In the genomic region with DNA sequence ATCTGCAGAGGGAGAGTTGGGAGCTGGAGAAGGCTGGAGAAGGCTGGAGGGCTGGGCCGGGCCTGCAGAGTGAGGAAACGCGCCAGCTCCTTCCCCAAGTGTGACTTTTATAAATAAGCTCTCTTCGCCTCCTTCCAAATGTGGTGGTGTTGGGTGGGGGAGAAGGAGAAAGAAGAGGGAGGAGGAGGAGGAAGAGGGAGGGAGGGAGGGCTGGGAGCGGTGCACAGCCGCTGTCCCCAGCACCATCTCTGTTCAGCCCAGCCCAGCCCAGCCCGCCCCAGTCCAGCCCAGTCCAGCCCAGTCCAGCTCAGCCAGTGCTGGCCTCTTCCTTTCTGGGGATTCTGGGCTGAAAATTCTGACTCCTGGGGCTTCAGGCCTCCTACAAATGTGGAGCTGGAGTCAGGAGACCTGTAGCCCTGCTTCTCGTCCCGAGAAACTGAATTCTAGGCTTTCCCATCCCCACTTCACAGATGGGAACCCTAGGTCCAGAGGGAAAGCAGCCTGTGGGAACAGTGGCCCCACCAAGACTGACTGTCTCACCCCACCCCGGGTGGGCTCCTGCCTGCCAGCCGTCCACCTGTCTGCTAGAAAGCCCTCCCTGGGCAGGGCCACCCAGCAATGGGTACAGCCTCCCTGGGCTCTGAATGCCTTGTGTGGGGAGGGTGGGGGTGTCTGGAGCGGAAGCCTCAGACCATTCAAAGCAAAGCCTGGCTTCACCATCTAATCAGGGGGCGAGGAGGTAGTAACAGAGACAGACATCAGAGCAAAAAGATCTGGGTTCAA, we compare ENCODE assay signal across 11 cellular contexts. TPM values are rescaled to one million over a fixed set of nuclear protein-coding genes. Genes with fewer than 3 reads are reported as not detected.
DNase-seq lines count a peak whose midpoint lies in the region; ATAC-seq, FAIRE-seq and TF ChIP-seq lines count a peak whose summit lies in the region.
"Had no signal": no experiment of that assay in that cellular context is flagged by ENCODE, and none has a peak within 500 bp of the region (broad histone marks: within the 10 kb centered on the region; RNA-seq: fewer than 3 reads in every experiment).

No MANE protein-coding gene starts in this region.

- H3K9me3 Mint-ChIP-seq in Calu3 (ENCODE audit: low read depth, unreplicated experiment) (no peaks in the 10 kb centered on the region), progenitor cell of endocrine pancreas (ENCODE audit: low read depth) (no peaks in the 10 kb centered on the region)

- DNase-seq in Calu3 (no peak), Panc1 (ENCODE audit: low read depth, low spot score) (no peak), dorsolateral prefrontal cortex (peak in 3 of 10 donors; percentile 50 to 65 (median 64)), progenitor cell of endocrine pancreas (ENCODE audit: low spot score, unreplicated experiment) (no peak), frontal cortex (ENCODE audit: low spot score in 2 of 2) (no peak), NCI-H2107 treated with DMSO at 0.1 percent for 48 hours (lab: John Stamatoyannopoulos, UW; ENCODE audit: unreplicated experiment) (no peak), NCI-H1436 (lab: John Stamatoyannopoulos, UW) (no peak), heart right ventricle (no peak)
- DNase-seq: OCI-M1, stomach had no signal

- H3K4me3 ChIP-seq in Panc1 (ENCODE audit: low read depth in 2 of 2, low read length in 2 of 2) (peak overlapping the region; percentile 82 to 96), dorsolateral prefrontal cortex (peak overlapping the region in 48 of 59 donors; percentile 8 to 93 (median 82)), heart right ventricle (no peak overlapping the region)

- H3K4me1 ChIP-seq in Panc1 (ENCODE audit: control insufficient read depth, insufficient read depth, low read length), result peaks cover 75% of the 10 kb centered on the region
- H3K4me1 ChIP-seq in heart right ventricle, result peaks cover 0 to 44% (median 25%) of the 10 kb centered on the region in 9 donors

- H3K27ac Mint-ChIP-seq in Calu3 (ENCODE audit: unreplicated experiment), result peak overlapping the region; percentile 60
- H3K27ac Mint-ChIP-seq in progenitor cell of endocrine pancreas, result peak overlapping the region; percentile 37

- intact Hi-C loops in Calu3 (cut with micrococcal nuclease; ENCODE audit: unreplicated experiment), result no loop called here
- intact Hi-C loops in Panc1 (cut with micrococcal nuclease; ENCODE audit: unreplicated experiment), result no loop called here
- intact Hi-C loops in dorsolateral prefrontal cortex (cut with DNase I), result loop anchor here (5.0 kb wide), 2 partner anchors 35 to 50 kb away; a partner anchor contains a TSS
- intact Hi-C loops in heart right ventricle (cut with DNase I), result no loop called here

- BruUV-seq in Calu3 (replicated peaks; lab: Mats Ljungman, UMichigan), result no TSS peak
- no TSS peak for BruUV-seq in Panc1 (replicated peaks; lab: Mats Ljungman, UMichigan)

- no peaks in the 10 kb centered on the region for H3K27me3 ChIP-seq in Panc1 (ENCODE audit: control insufficient read depth, insufficient read depth, low read length)
- no peaks in the 10 kb centered on the region for H3K27me3 ChIP-seq in dorsolateral prefrontal cortex
- H3K27me3 ChIP-seq in heart right ventricle, result peaks cover 0 to 65% (median 0%) of the 10 kb centered on the region in 7 donors

- WGBS in heart right ventricle, 2 donors, result 78 to 85% methylated on average over 13 of the region's 13 CpGs

- no peaks in the 10 kb centered on the region for H3K9me3 ChIP-seq in Panc1 (ENCODE audit: control insufficient read depth, insufficient read depth, low read depth, low read length)
- H3K9me3 ChIP-seq in heart right ventricle, result no peaks in the 10 kb centered on the region
- H3K9me3 ChIP-seq: stomach had no signal

- in situ Hi-C loops in Panc1 (cut with HindIII; ENCODE audit: low pct_unique_long_range_greater_than_20kb, low sequenced_read_pairs), result no loop called here

- CTCF ChIA-PET in Calu3 (lab: Charles Lee) (interaction anchor here (0.5 to 0.7 kb wide), 2 partner anchors 8 to 10 kb away, joined by 3 read pairs; no protein-coding TSS in a partner anchor), Panc1 (lab: Charles Lee) (interaction anchor here (0.6 to 1.7 kb wide), 3 partner anchors 15 to 17 kb away, joined by 3 to 4 read pairs (median 3); no protein-coding TSS in a partner anchor)

- no peaks in the 10 kb centered on the region for H3K27me3 Mint-ChIP-seq in Calu3 (ENCODE audit: unreplicated experiment)
- H3K27me3 Mint-ChIP-seq in progenitor cell of endocrine pancreas, result peaks cover 9% of the 10 kb centered on the region

- peaks cover 28% of the 10 kb centered on the region for H3K4me1 Mint-ChIP-seq in Calu3 (ENCODE audit: low read depth, unreplicated experiment)
- peaks cover 21% of the 10 kb centered on the region for H3K4me1 Mint-ChIP-seq in progenitor cell of endocrine pancreas (ENCODE audit: low read depth)

- H3K27ac ChIP-seq in Panc1 (ENCODE audit: low read length) (peak overlapping the region; percentile 96), dorsolateral prefrontal cortex (peak overlapping the region in 45 of 59 donors; percentile 3 to 85 (median 57)), heart right ventricle (peak overlapping the region in 1 of 10 donors; percentile 31)

- no peaks in the 10 kb centered on the region for H3K36me3 ChIP-seq in Panc1 (ENCODE audit: control insufficient read depth, insufficient read depth, low read length)
- no peaks in the 10 kb centered on the region for H3K36me3 ChIP-seq in heart right ventricle
- H3K36me3 ChIP-seq: stomach had no signal

- no peak for FAIRE-seq in frontal cortex (lab: Jason Lieb, UNC)
- FAIRE-seq: GM12892 had no signal

- H3K36me3 Mint-ChIP-seq in Calu3 (ENCODE audit: insufficient read depth, unreplicated experiment) (peaks cover 56% of the 10 kb centered on the region), progenitor cell of endocrine pancreas (ENCODE audit: insufficient read depth) (no peaks in the 10 kb centered on the region)

- no peak for ATAC-seq in Panc1
- ATAC-seq in heart right ventricle, result no peak

- H3K4me3 Mint-ChIP-seq in Calu3 (ENCODE audit: low read depth, unreplicated experiment), result peak overlapping the region; percentile 74
- peak overlapping the region; percentile 66 for H3K4me3 Mint-ChIP-seq in progenitor cell of endocrine pancreas (ENCODE audit: low read depth)

- TF ChIP-seq CTCF in Calu3 (IDR thresholded peaks at IDR 0.05; ENCODE audit: unreplicated experiment) (no peak), Panc1 (IDR thresholded peaks at IDR 0.05) (no peak), dorsolateral prefrontal cortex (IDR thresholded peaks at IDR 0.05 in 54 of 56, conservative IDR thresholded peaks at IDR 0.05 in 2 of 56; ENCODE audit: low read depth in 1 of 56, partially characterized antibody in 56 of 56) (no peak), progenitor cell of endocrine pancreas (IDR thresholded peaks at IDR 0.05; ENCODE audit: unreplicated experiment) (no peak), heart right ventricle (IDR thresholded peaks at IDR 0.05) (no peak)

- POLR2A ChIA-PET in Panc1 (lab: Charles Lee), result interaction anchor here (0.6 to 0.7 kb wide), 4 partner anchors 12 to 359 kb away, joined by 3 to 19 read pairs (median 3); no protein-coding TSS in a partner anchor

RNA-seq across cellular contexts. Expression of a gene that starts 2.3 kb away (rescaled TPM):
- total RNA-seq in Calu3 (2022), result 26.1 and 26.2 TPM in 2 replicates
- 80.9 TPM for total RNA-seq in Panc1 (2021; ENCODE audit: unreplicated experiment)
- polyA plus RNA-seq in Panc1 (2012; ENCODE audit: insufficient read length), result 75.5 TPM
- total RNA-seq in dorsolateral prefrontal cortex, result 100 to 1,000 TPM in 114 of 120 experiments, 10 to 100 TPM in 6; 59.6 to 264 (median 153) TPM
- 40.9 and 46.6 TPM in 2 replicates for total RNA-seq in progenitor cell of endocrine pancreas
- 62.0 TPM for total RNA-seq in frontal cortex
- 1 to 10 TPM in 9 of 10 donors, under 1 TPM in 1; 0.88 to 2.7 (median 1.8) TPM for total RNA-seq in heart right ventricle
- polyA plus RNA-seq in heart right ventricle, result 1 to 10 TPM; 2.5 to 3.4 TPM

RNA-seq across cellular contexts. Expression of a gene that starts 21.4 kb away (rescaled TPM):
- total RNA-seq in Calu3 (2022) (67.7 and 85.2 TPM in 2 replicates), Panc1 (2021; ENCODE audit: unreplicated experiment) (54.2 TPM), dorsolateral prefrontal cortex (10 to 100 TPM in 119 of 120 experiments, 1 to 10 TPM in 1; 8.9 to 40.2 (median 19.5) TPM), progenitor cell of endocrine pancreas (62.9 and 69.7 TPM in 2 replicates), frontal cortex (5.7 TPM), heart right ventricle (10 to 100 TPM; 20.0 to 36.8 (median 29.6) TPM)
- 53.1 TPM for polyA plus RNA-seq in Panc1 (2012; ENCODE audit: insufficient read length)
- polyA plus RNA-seq in heart right ventricle, result 10 to 100 TPM; 26.8 to 36.6 TPM

RNA-seq across cellular contexts. Expression of a gene that starts 33.8 kb away (rescaled TPM):
- 73.5 and 75.8 TPM in 2 replicates for total RNA-seq in Calu3 (2022)
- 124 TPM for total RNA-seq in Panc1 (2021; ENCODE audit: unreplicated experiment)
- polyA plus RNA-seq in Panc1 (2012; ENCODE audit: insufficient read length), result 228 TPM
- 10 to 100 TPM; 32.0 to 61.9 (median 46.1) TPM for total RNA-seq in dorsolateral prefrontal cortex
- total RNA-seq in progenitor cell of endocrine pancreas, result 57.9 and 58.8 TPM in 2 replicates
- 30.2 TPM for total RNA-seq in frontal cortex
- total RNA-seq in heart right ventricle, result 10 to 100 TPM; 63.4 to 89.9 (median 66.8) TPM
- 100 to 1,000 TPM; 123 to 134 TPM for polyA plus RNA-seq in heart right ventricle

RNA-seq across cellular contexts. Expression of a gene that starts 34.0 kb away (rescaled TPM):
- total RNA-seq in Calu3 (2022), result 10.1 and 10.5 TPM in 2 replicates
- total RNA-seq in Panc1 (2021; ENCODE audit: unreplicated experiment), result 11.1 TPM
- polyA plus RNA-seq in Panc1 (2012; ENCODE audit: insufficient read length), result 6.5 TPM
- 10 to 100 TPM in 119 of 120 experiments, 1 to 10 TPM in 1; 9.5 to 21.4 (median 15.8) TPM for total RNA-seq in dorsolateral prefrontal cortex
- total RNA-seq in progenitor cell of endocrine pancreas, result 10.4 and 11.1 TPM in 2 replicates
- total RNA-seq in frontal cortex, result 2.4 TPM
- 10 to 100 TPM; 12.1 to 20.8 (median 15.8) TPM for total RNA-seq in heart right ventricle
- polyA plus RNA-seq in heart right ventricle, result 1 to 10 TPM; 9.1 TPM

RNA-seq across cellular contexts. Expression of a gene that starts 49.6 kb away (rescaled TPM):
- total RNA-seq in Calu3 (2022) (0.94 and 1.3 TPM in 2 replicates), Panc1 (2021; ENCODE audit: unreplicated experiment) (4.4 TPM), dorsolateral prefrontal cortex (10 to 100 TPM in 58 of 120 experiments, 1 to 10 TPM in 62; 5.8 to 17.7 (median 9.9) TPM), progenitor cell of endocrine pancreas (15.0 and 15.6 TPM in 2 replicates), frontal cortex (26.1 TPM), heart right ventricle (1 to 10 TPM; 1.1 to 3.6 (median 2.2) TPM)
- polyA plus RNA-seq in Panc1 (2012; ENCODE audit: insufficient read length), result 6.8 TPM
- 1 to 10 TPM; 1.2 to 1.4 TPM for polyA plus RNA-seq in heart right ventricle

Comparison
In these comparisons a context has a peak if more than half of its experiments do, and no peak if none do; other contexts are left out.
1. H3K4me3 ChIP-seq: peak in Panc1 (2 of 2) and dorsolateral prefrontal cortex (48 of 59); none in heart right ventricle (0 of 10).
2. intact Hi-C loops: an anchor here in dorsolateral prefrontal cortex (5.0 kb wide); none called in Calu3, Panc1 and heart right ventricle.